Comparison of ENCODE assay signal across 1 cellular context in the genomic region with DNA sequence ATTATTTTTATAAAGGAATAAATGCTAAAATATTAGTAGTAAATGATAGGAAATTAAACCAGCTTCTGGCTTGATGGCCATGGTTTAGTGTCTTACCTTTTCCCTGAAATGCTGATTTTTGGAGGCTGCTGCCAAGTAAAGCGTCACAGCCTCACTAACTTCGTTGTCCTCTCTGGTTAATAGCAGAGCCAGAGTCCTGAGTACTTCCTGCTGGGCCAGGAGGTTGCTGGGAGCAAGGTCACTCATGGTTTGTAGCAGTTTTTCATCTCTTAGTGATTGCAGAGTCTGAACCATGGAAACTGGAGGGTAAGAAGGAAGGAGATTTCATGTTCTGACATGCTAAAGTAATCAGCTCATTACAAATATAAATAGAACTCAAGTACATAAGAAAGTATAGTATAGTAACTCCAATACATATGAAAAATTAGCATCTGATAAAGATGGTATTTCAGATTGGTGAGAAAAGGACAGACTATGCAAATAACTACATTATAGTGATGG.
TF ChIP-seq lines count a peak whose summit lies in the region.

No MANE protein-coding gene starts in this region.

TF ChIP-seq in GM12891, 5 proteins besides CTCF, POLR2A, EP300 and RAD21:
- no peak for TF ChIP-seq POU2F2 (IDR thresholded peaks at IDR 0.05; ENCODE audit: low read depth, low read length)
- no peak for TF ChIP-seq POLR2AphosphoS5 (IDR thresholded peaks at IDR 0.05; ENCODE audit: low read depth, low read length)
